In genomic region chr1:55418625-55419024, GRCh38 we compare ENCODE assay signal across 19 cellular contexts.
DNase-seq lines count a peak whose midpoint lies in the region; ATAC-seq lines count a peak whose summit lies in the region.
"Had no signal": no experiment of that assay in that cellular context is flagged by ENCODE, and none has a peak within 500 bp of the region (broad histone marks: within the 10 kb centered on the region; RNA-seq: fewer than 3 reads in every experiment).

No MANE protein-coding gene starts in this region.

- no peak for ATAC-seq in HG02759 (IDR thresholded peaks at IDR 0.05; ENCODE audit: unreplicated experiment)
- ATAC-seq: T-cell had no signal

- DNase-seq in NCI-H748 (lab: John Stamatoyannopoulos, UW; ENCODE audit: unreplicated experiment) (peak; percentile 41), NCI-H748 treated with DMSO at 0.1 percent for 48 hours (lab: John Stamatoyannopoulos, UW) (no peak), NCI-H82 (lab: John Stamatoyannopoulos, UW) (peak; percentile 55), left kidney (ENCODE audit: low read depth, low spot score) (peak; percentile 37), cerebellar cortex (ENCODE audit: low spot score) (no peak), NCI-H1417 (lab: John Stamatoyannopoulos, UW) (no peak)
- DNase-seq: CD4-positive, alpha-beta T cell; COR-L47; H7; MM.1S; NCI-H1048; NCI-H1436; NCI-H187 treated with DMSO at 0.1 percent for 48 hours; NCI-H446; NCI-H69; Peyer's patch; SJCRH30; T-cell had no signal

Comparison
In these comparisons a context has a peak if more than half of its experiments do, and no peak if none do; other contexts are left out.
1. DNase-seq: peak in NCI-H748 (single experiment), NCI-H82 (single experiment) and left kidney (single experiment); none in NCI-H748 treated with DMSO at 0.1 percent for 48 hours (single experiment), cerebellar cortex (single experiment) and NCI-H1417 (0 of 3).